ENCODE assay signal across 1 cellular context in the genomic region with DNA sequence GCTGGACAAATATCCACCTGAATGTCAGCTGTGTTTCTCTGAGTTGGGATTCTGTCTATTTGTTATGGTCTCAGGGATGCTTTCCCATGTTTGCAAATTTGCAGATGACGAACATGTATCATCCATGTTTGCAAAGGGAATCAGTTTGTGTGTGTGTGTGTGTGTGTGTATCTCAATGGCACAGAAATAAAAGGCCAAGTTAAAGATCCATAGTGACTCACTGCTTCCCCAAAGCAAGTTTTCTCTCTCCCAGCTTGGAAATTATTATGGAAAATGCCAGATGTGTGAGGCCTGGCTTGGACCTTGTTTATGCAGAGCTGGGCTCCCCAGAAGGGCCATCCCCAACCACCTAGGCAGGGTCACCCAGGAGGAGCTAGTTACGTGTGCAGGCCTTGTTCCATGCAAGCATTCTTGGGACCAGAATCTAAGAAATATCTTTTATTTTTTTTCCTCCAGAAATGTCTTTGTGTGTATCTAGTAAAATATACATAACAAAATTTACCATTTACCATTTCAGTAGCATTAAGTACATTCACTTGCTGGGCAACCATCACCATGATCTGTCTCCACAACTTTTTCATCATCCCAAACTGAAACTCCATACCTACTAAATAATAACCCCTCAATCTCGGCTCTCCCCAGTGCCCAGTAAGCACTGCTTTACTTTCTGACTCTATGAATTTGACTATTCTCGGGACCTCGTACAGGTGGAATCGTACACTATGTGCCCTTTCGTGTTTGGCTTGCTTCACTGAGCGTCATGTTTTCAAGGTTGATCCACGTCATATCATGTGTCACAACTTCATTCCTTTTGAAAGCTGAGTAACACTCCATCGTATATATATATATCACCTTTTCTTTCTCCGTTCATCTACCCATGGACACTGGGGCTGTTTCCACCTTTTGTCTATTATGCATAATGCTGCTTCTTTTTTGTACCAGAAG.
TF ChIP-seq lines count a peak whose summit lies in the region.

No MANE protein-coding gene starts in this region.

TF ChIP-seq in IMR-90, 13 proteins besides CTCF, POLR2A, EP300 and RAD21 (continued from another document):
- TF ChIP-seq, protein P1, sequence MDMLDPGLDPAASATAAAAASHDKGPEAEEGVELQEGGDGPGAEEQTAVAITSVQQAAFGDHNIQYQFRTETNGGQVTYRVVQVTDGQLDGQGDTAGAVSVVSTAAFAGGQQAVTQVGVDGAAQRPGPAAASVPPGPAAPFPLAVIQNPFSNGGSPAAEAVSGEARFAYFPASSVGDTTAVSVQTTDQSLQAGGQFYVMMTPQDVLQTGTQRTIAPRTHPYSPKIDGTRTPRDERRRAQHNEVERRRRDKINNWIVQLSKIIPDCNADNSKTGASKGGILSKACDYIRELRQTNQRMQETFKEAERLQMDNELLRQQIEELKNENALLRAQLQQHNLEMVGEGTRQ (IDR thresholded peaks at IDR 0.05; ENCODE audit: low read depth, low read length) = no peak
- TF ChIP-seq NFE2L2 (IDR thresholded peaks at IDR 0.05; ENCODE audit: low read depth, low read length) (no peak), RCOR1 (IDR thresholded peaks at IDR 0.05; ENCODE audit: insufficient replicate concordance, low read length) (no peak), MXI1 (IDR thresholded peaks at IDR 0.05; ENCODE audit: borderline replicate concordance, low read depth, low read length) (no peak), RFX5 (IDR thresholded peaks at IDR 0.05; ENCODE audit: low read depth, low read length) (no peak), SMC3 (IDR thresholded peaks at IDR 0.05; ENCODE audit: low read depth, low read length) (no peak), MAFK (IDR thresholded peaks at IDR 0.05; ENCODE audit: low read depth, low read length) (no peak)
- TF ChIP-seq, protein P2, sequence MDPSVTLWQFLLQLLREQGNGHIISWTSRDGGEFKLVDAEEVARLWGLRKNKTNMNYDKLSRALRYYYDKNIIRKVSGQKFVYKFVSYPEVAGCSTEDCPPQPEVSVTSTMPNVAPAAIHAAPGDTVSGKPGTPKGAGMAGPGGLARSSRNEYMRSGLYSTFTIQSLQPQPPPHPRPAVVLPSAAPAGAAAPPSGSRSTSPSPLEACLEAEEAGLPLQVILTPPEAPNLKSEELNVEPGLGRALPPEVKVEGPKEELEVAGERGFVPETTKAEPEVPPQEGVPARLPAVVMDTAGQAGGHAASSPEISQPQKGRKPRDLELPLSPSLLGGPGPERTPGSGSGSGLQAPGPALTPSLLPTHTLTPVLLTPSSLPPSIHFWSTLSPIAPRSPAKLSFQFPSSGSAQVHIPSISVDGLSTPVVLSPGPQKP (IDR thresholded peaks at IDR 0.05; ENCODE audit: borderline replicate concordance, low read depth, low read length) = no peak
